8 cellular contexts compared by ENCODE assay signal in genomic region chr16:4358831-4359561, GRCh38. TPM values are rescaled to one million over a fixed set of nuclear protein-coding genes. Genes with fewer than 3 reads are reported as not detected.
DNase-seq lines count a peak whose midpoint lies in the region; ATAC-seq and TF ChIP-seq lines count a peak whose summit lies in the region.

No MANE protein-coding gene starts in this region.

- no peaks in the 10 kb centered on the region; the same call in 1 of the 2 replicates for H3K36me3 ChIP-seq in RWPE2 (ENCODE audit: low read depth)
- H3K36me3 ChIP-seq in heart left ventricle: peaks cover 0 to 82% (median 30%) of the 10 kb centered on the region in 9 donors

- TF ChIP-seq POLR2A in heart left ventricle (IDR thresholded peaks at IDR 0.05): no peak

- H3K4me3 ChIP-seq in RWPE2 (ENCODE audit: severe bottlenecking): no peak overlapping the region
- H3K4me3 ChIP-seq in heart left ventricle: no peak overlapping the region

- ATAC-seq in RWPE2 (ENCODE audit: low read depth) (peak; percentile 54; the same call in 1 of the 3 replicates), heart left ventricle (peak; percentile 44 to 78 (median 68)), GM18907 (IDR thresholded peaks at IDR 0.05; ENCODE audit: unreplicated experiment) (no peak), HG03097 (IDR thresholded peaks at IDR 0.05; ENCODE audit: low FRiP score, unreplicated experiment) (no peak)

- H3K27me3 ChIP-seq in RWPE2 (ENCODE audit: insufficient read depth, poor library complexity, severe bottlenecking) (no peaks in the 10 kb centered on the region), heart left ventricle (no peaks in the 10 kb centered on the region)

- H3K27ac ChIP-seq in RWPE2 (ENCODE audit: poor library complexity, severe bottlenecking): no peak overlapping the region
- no peak overlapping the region for H3K27ac ChIP-seq in heart left ventricle

- no peaks in the 10 kb centered on the region for H3K4me1 ChIP-seq in RWPE2 (ENCODE audit: insufficient read depth, poor library complexity, severe bottlenecking)
- peaks cover 0 to 3% (median 0%) of the 10 kb centered on the region in 12 donors for H3K4me1 ChIP-seq in heart left ventricle

- in situ Hi-C loops in GM13977 (cut with MboI; ENCODE audit: low pct_unique_long_range_greater_than_20kb, low sequenced_read_pairs, unreplicated experiment): no loop called here

- TF ChIP-seq CTCF in GM13977 (IDR thresholded peaks at IDR 0.05; ENCODE audit: extremely low read depth, insufficient read depth, missing control alignments): peak; percentile 92
- peak; percentile 86 for TF ChIP-seq CTCF in RWPE2 (IDR thresholded peaks at IDR 0.05; ENCODE audit: poor library complexity, severe bottlenecking)
- peak; percentile 90 to 96 (median 92) for TF ChIP-seq CTCF in heart left ventricle (IDR thresholded peaks at IDR 0.05)

- no peaks in the 10 kb centered on the region for H3K9me3 ChIP-seq in RWPE2 (ENCODE audit: severe bottlenecking)
- no peaks in the 10 kb centered on the region for H3K9me3 ChIP-seq in heart left ventricle

- DNase-seq in GM13977 (ENCODE audit: low spot score): peak; percentile 80
- DNase-seq in RWPE2 (ENCODE audit: low spot score): no peak
- DNase-seq in activated naive CD4-positive, alpha-beta T cell (lab: John Stamatoyannopoulos, UW): peak; percentile 47 to 65 (median 61)
- peak in 3 of 5 donors; percentile 57 to 83 (median 72) for DNase-seq in heart left ventricle
- DNase-seq in stimulated activated CD4-positive, alpha-beta T cell treated with anti-CD3 and anti-CD28 coated beads, Interleukin-12 subunit alpha, Interleukin-12 subunit beta, amount 100 ng/mL, for 4 hours: peak; percentile 68
- DNase-seq in putamen (ENCODE audit: low spot score): no peak

- intact Hi-C loops in heart left ventricle (cut with DNase I): loop anchor here in 9 of 10 donors (1.0 to 2.0 kb wide), 3 partner anchors 43 to 44 kb away; no protein-coding TSS in a partner anchor

- 43 to 49% (median 45%) methylated on average over 15 to 19 of the region's 19 CpGs for WGBS in heart left ventricle, 4 donors

RNA-seq across cellular contexts. Expression of gene PAM16, which starts 7.9 kb away (rescaled TPM):
- 10 to 100 TPM; 32.7 to 96.9 (median 60.9) TPM for total RNA-seq in heart left ventricle
- polyA plus RNA-seq in heart left ventricle: 100 to 1,000 TPM; 109 to 210 TPM

RNA-seq across cellular contexts. Expression of gene VASN, which starts 12.7 kb away (rescaled TPM):
- total RNA-seq in heart left ventricle: 10 to 100 TPM in 3 of 9 donors, 1 to 10 TPM in 6; 3.8 to 20.0 (median 6.2) TPM
- 10 to 100 TPM in 1 of 2 donors, 1 to 10 TPM in 1; 6.1 to 14.9 TPM for polyA plus RNA-seq in heart left ventricle

RNA-seq across cellular contexts. Expression of gene GLIS2, which starts 43.1 kb away (rescaled TPM):
- total RNA-seq in heart left ventricle: 10 to 100 TPM in 7 of 9 donors, 1 to 10 TPM in 2; 7.6 to 23.4 (median 12.7) TPM
- 10 to 100 TPM in 1 of 2 donors, 1 to 10 TPM in 1; 7.7 to 14.2 TPM for polyA plus RNA-seq in heart left ventricle

RNA-seq across cellular contexts. Expression of gene CORO7, which starts 57.4 kb away (rescaled TPM):
- 10 to 100 TPM in 5 of 9 donors, 1 to 10 TPM in 4; 7.2 to 39.7 (median 10.1) TPM for total RNA-seq in heart left ventricle
- 10 to 100 TPM in 1 of 2 donors, 1 to 10 TPM in 1; 9.7 to 12.8 TPM for polyA plus RNA-seq in heart left ventricle

Comparison
In these comparisons a context has a peak if more than half of its experiments do, and no peak if none do; other contexts are left out.
1. DNase-seq: peak in GM13977 (single experiment), activated naive CD4-positive, alpha-beta T cell (4 of 4), heart left ventricle (3 of 5) and stimulated activated CD4-positive, alpha-beta T cell treated with anti-CD3 and anti-CD28 coated beads, Interleukin-12 subunit alpha, Interleukin-12 subunit beta, amount 100 ng/mL, for 4 hours (single experiment); none in RWPE2 (single experiment) and putamen (single experiment).
2. ATAC-seq: peak in RWPE2 (single experiment) and heart left ventricle (4 of 4); none in GM18907 (single experiment) and HG03097 (single experiment).
3. Peak in every context shown above with its lines, with median percentiles within 50 percentile points of each other: CTCF ChIP-seq.